ENCODE assay signal across 7 cellular contexts in the genomic region with DNA sequence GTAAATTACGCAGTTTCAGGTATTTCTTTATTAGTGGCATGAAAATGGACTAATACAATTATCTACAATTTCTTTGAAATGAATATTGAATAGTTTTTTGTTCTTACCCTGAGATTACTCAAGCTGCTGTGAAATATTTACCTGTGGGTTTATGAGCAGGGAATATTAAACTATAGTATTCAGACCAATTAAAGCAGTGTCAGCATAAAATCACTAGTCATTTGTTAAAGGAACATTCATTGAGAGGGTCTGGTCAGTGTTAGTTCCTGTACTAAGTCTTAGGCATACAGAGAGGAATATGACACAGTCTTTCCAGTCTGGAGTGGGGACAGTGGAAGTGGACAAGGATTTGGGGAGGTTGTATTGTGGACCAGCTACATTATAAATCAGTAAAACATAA.
"Had no signal": no experiment of that assay in that cellular context is flagged by ENCODE, and none has a peak within 500 bp of the region (broad histone marks: within the 10 kb centered on the region; RNA-seq: fewer than 3 reads in every experiment).

No MANE protein-coding gene starts in this region.

- H3K4me3 ChIP-seq: GM23248 had no signal

- H3K27ac ChIP-seq: GM23248 had no signal

- FAIRE-seq: H54, HTR-8/SVneo had no signal

- H2AFZ ChIP-seq: GM23248 had no signal

- H3K9ac ChIP-seq: GM23248 had no signal

- DNase-seq: GM23248, GOT3, H9, HCEC 1CT, KG1 had no signal
